Comparison of ENCODE assay signal across 23 cellular contexts in the genomic region with DNA sequence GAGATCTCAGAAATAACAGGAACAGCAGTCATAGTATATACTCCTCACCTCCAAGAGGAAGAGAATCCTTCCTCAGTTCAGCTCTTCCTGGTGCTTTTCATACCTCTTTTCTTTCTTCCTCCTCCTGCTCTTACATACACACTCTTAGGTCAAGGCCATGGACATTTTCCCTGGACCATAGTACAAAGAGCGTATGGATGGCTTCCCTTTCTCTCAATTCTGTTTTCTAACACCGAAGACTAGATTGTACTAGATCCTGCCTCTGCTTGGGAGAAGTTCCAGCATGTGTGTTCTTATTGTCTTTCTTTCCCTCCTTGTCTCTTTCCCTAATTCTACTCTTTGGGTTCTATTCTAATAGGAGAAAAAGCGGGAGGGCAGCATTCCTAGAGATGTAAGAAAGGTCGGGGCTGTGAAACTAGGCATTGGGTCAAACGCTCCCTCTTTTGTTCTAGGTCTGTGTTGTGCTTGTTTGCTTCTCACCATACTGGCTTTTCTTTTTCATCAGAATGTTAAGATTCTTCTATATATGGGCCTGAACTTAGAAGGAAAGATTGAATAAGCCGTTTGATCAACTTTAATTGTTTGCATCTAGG.
DNase-seq lines count a peak whose midpoint lies in the region; ATAC-seq, FAIRE-seq and TF ChIP-seq lines count a peak whose summit lies in the region.
"Had no signal": no experiment of that assay in that cellular context is flagged by ENCODE, and none has a peak within 500 bp of the region (broad histone marks: within the 10 kb centered on the region; RNA-seq: fewer than 3 reads in every experiment).

No MANE protein-coding gene starts in this region.

- no peaks in the 10 kb centered on the region for H3K23me2 ChIP-seq in H1 (ENCODE audit: low read depth, low read length)

- no peak overlapping the region for H3K4me3 Mint-ChIP-seq in neural progenitor cell
- H3K4me3 Mint-ChIP-seq: CD4-positive, CD25-positive, alpha-beta regulatory T cell had no signal

- H3K23ac ChIP-seq in H1 (ENCODE audit: insufficient read length): no peak overlapping the region

- no peak overlapping the region for H3K14ac ChIP-seq in H1 (ENCODE audit: insufficient read length)

- H4K5ac ChIP-seq in H1 (ENCODE audit: insufficient read length, low read depth, low read length): peak overlapping the region; percentile 15

- H3K36me3 ChIP-seq in HepG2 (replicated peaks in 1 of 2; ENCODE audit: control insufficient read depth in 1 of 2, insufficient read depth in 2 of 2, low read length in 2 of 2): no peaks in the 10 kb centered on the region; a peak in 2 of 5 replicates
- peaks cover 0 to 14% (median 2%) of the 10 kb centered on the region in 4 donors for H3K36me3 ChIP-seq in right lobe of liver
- H3K36me3 ChIP-seq in H1 (ENCODE audit: control insufficient read depth in 2 of 4, insufficient read depth in 4 of 4, low read length in 3 of 4): no peaks in the 10 kb centered on the region
- H3K36me3 ChIP-seq in neural progenitor cell: no peaks in the 10 kb centered on the region
- peaks cover 2 to 24% of the 10 kb centered on the region in 2 donors for H3K36me3 ChIP-seq in gastrocnemius medialis
- H3K36me3 ChIP-seq: MG63 had no signal

- FAIRE-seq in HepG2 (lab: Jason Lieb, UNC): no peak
- FAIRE-seq in H1 (lab: Jason Lieb, UNC): peak; percentile 42
- FAIRE-seq: GM18507 had no signal

- H2BK120ac ChIP-seq in H1 (replicated peaks; ENCODE audit: low read depth, low read length): no peak overlapping the region

- H2BK20ac ChIP-seq in H1 (ENCODE audit: low read length): no peak overlapping the region

- H3K18ac ChIP-seq in H1 (ENCODE audit: extremely low read depth, low read length): no peak overlapping the region

- H3K36me3 Mint-ChIP-seq in neural progenitor cell: no peaks in the 10 kb centered on the region

- no peak overlapping the region for H3K4me2 ChIP-seq in HepG2 (ENCODE audit: low read depth, low read length)
- H3K4me2 ChIP-seq in H1 (ENCODE audit: insufficient read depth in 1 of 2, low read depth in 2 of 2, low read length in 2 of 2): peak overlapping the region in 1 of 2 experiments; percentile 17; a peak in 2 of 4 replicates
- H3K4me2 ChIP-seq in neural progenitor cell: no peak overlapping the region

- POLR2A ChIA-PET in HepG2 (lab: Yijun Ruan, JAX): no interaction called here
- POLR2A ChIA-PET in H1 (lab: Charles Lee; ENCODE audit: partially characterized antibody): interaction anchor here (0.6 to 1.0 kb wide), 2 partner anchors 10 to 19 kb away, joined by 4 read pairs; no protein-coding TSS in a partner anchor

- no TSS peak for BruUV-seq in HepG2 (replicated peaks; lab: Mats Ljungman, UMichigan)

- no peaks in the 10 kb centered on the region for H3K9me3 Mint-ChIP-seq in neural progenitor cell
- H3K9me3 Mint-ChIP-seq: CD4-positive, CD25-positive, alpha-beta regulatory T cell had no signal

- no peak overlapping the region for H3K27ac Mint-ChIP-seq in neural progenitor cell
- H3K27ac Mint-ChIP-seq: CD4-positive, CD25-positive, alpha-beta regulatory T cell had no signal

- DNase-seq in HepG2 (ENCODE audit: low spot score): no peak
- no peak for DNase-seq in right lobe of liver
- DNase-seq in H1 (ENCODE audit: low read depth in 1 of 2, low spot score in 2 of 2): no peak
- peak; percentile 32 for DNase-seq in neural progenitor cell (ENCODE audit: low spot score)
- DNase-seq in glomerular visceral epithelial cell (ENCODE audit: extremely low spot score): no peak
- no peak for DNase-seq in gastrocnemius medialis
- DNase-seq in OCI-M2 (lab: John Stamatoyannopoulos, UW; ENCODE audit: unreplicated experiment): no peak
- DNase-seq: 8988T; ACHN; CD4-positive, CD25-positive, alpha-beta regulatory T cell; DMS153; IMR-90; KG1; MG63; NCI-H2029; NCI-H526 treated with DMSO at 0.1 percent for 48 hours; Right ventricle myocardium superior; RPMI8226 had no signal

- no peak overlapping the region for H2BK5ac ChIP-seq in H1 (ENCODE audit: low read depth, low read length)

- 95% methylated on average over 6 of the region's 6 CpGs for whole genome bisulfite sequencing in HepG2 (ENCODE audit: low lambda C conversion rate)
- 91% methylated on average over 6 of the region's 6 CpGs for whole genome bisulfite sequencing in right lobe of liver (ENCODE audit: insufficient coverage, low coverage, low lambda C conversion rate, missing lambda C conversion rate)
- 71% methylated on average over 6 of the region's 6 CpGs; no CpG with 5 or more reads in 1 of the 2 experiments for WGBS in H1 (ENCODE audit: extremely low coverage in 1 of 2, insufficient coverage in 1 of 2, insufficient read length in 1 of 2, insufficient replicate concordance in 2 of 2, low coverage in 1 of 2, low lambda C conversion rate in 2 of 2, missing lambda C conversion rate in 1 of 2), 2 experiments

- TF ChIP-seq CTCF in HepG2 (CRISPR knock-in tag; IDR thresholded peaks at IDR 0.05) (no peak), right lobe of liver (IDR thresholded peaks at IDR 0.05) (no peak), H1 (IDR thresholded peaks at IDR 0.05; ENCODE audit: control extremely low read depth in 1 of 3, insufficient read depth in 1 of 3, low read depth in 1 of 3, low read length in 3 of 3) (no peak), neural progenitor cell (IDR thresholded peaks at IDR 0.05) (no peak), gastrocnemius medialis (IDR thresholded peaks at IDR 0.05 in 4 of 5, conservative IDR thresholded peaks at IDR 0.05 in 1 of 5) (no peak)

- H3K79me2 ChIP-seq in HepG2 (ENCODE audit: insufficient read depth, low read length): no peaks in the 10 kb centered on the region
- no peaks in the 10 kb centered on the region for H3K79me2 ChIP-seq in H1 (ENCODE audit: control insufficient read depth in 1 of 2, insufficient read depth in 2 of 2, low read length in 2 of 2)
- H3K79me2 ChIP-seq in neural progenitor cell (ENCODE audit: low read depth): no peaks in the 10 kb centered on the region

- no peak overlapping the region for H4K91ac ChIP-seq in H1 (replicated peaks; ENCODE audit: insufficient read length, low read length)

- H2BK12ac ChIP-seq in H1 (ENCODE audit: low read depth, low read length): no peak overlapping the region

- H3K4ac ChIP-seq in H1 (replicated peaks; ENCODE audit: insufficient read length, low read depth, low read length): no peak overlapping the region

- no peaks in the 10 kb centered on the region for H3F3A ChIP-seq in neural progenitor cell (ENCODE audit: low read depth)

- no peaks in the 10 kb centered on the region for H3K4me1 Mint-ChIP-seq in neural progenitor cell
- H3K4me1 Mint-ChIP-seq: CD4-positive, CD25-positive, alpha-beta regulatory T cell had no signal

- CTCF ChIA-PET in HepG2 (lab: Yijun Ruan, JAX; ENCODE audit: low intra/inter-chr PET ratio, low total read pairs): no interaction called here
- CTCF ChIA-PET in H1 (lab: Charles Lee; ENCODE audit: partially characterized antibody): interaction anchor here (1.0 to 3.2 kb wide), 4 partner anchors 12 to 81 kb away, joined by 3 to 10 read pairs (median 6); no protein-coding TSS in a partner anchor

- TF ChIP-seq RAD21 in HepG2 (CRISPR knock-in tag; IDR thresholded peaks at IDR 0.05) (no peak), H1 (IDR thresholded peaks at IDR 0.05 in 1 of 2, conservative IDR thresholded peaks at IDR 0.05 in 1 of 2; ENCODE audit: low read depth in 2 of 2, low read length in 2 of 2) (no peak)

- H2BK15ac ChIP-seq in H1 (ENCODE audit: low read length): no peak overlapping the region

- H4K8ac ChIP-seq in H1 (ENCODE audit: extremely low read depth, insufficient read depth, low read length): no peak overlapping the region

- H3K9me3 ChIP-seq in HepG2 (ENCODE audit: low read length): no peaks in the 10 kb centered on the region
- H3K9me3 ChIP-seq in right lobe of liver: no peaks in the 10 kb centered on the region
- no peaks in the 10 kb centered on the region for H3K9me3 ChIP-seq in H1 (ENCODE audit: insufficient read depth in 2 of 2, low read depth in 1 of 2, low read length in 1 of 2)
- H3K9me3 ChIP-seq in neural progenitor cell (ENCODE audit: low read depth): no peaks in the 10 kb centered on the region
- no peaks in the 10 kb centered on the region for H3K9me3 ChIP-seq in gastrocnemius medialis
- H3K9me3 ChIP-seq: MG63, SJSA1 had no signal

- ATAC-seq in HepG2 (no peak), right lobe of liver (no peak), gastrocnemius medialis (no peak), HG03108 (IDR thresholded peaks at IDR 0.05; ENCODE audit: unreplicated experiment) (no peak)
- ATAC-seq: HCT116 had no signal

- TF ChIP-seq EP300 in HepG2 (IDR thresholded peaks at IDR 0.05; ENCODE audit: low read depth in 2 of 2, low read length in 2 of 2): no peak
- TF ChIP-seq EP300 in HepG2 (CRISPR knock-in tag; IDR thresholded peaks at IDR 0.05; ENCODE audit: borderline replicate concordance): no peak
- TF ChIP-seq EP300 in H1 (IDR thresholded peaks at IDR 0.05; ENCODE audit: borderline replicate concordance in 1 of 2, low read depth in 2 of 2, low read length in 2 of 2): no peak

- H3K27me3 Mint-ChIP-seq in neural progenitor cell (ENCODE audit: insufficient read depth, low read depth): no peaks in the 10 kb centered on the region
- H3K27me3 Mint-ChIP-seq: CD4-positive, CD25-positive, alpha-beta regulatory T cell had no signal

- H3K56ac ChIP-seq in H1 (replicated peaks; ENCODE audit: insufficient read length, low read depth, low read length): no peak overlapping the region

- no peaks in the 10 kb centered on the region for H3K79me1 ChIP-seq in H1 (ENCODE audit: low read depth, low read length)

- H3K27ac ChIP-seq in HepG2 (ENCODE audit: extremely low read length, insufficient read depth, low read length) (no peak overlapping the region), right lobe of liver (no peak overlapping the region), H1 (ENCODE audit: low read depth, low read length) (peak overlapping the region; percentile 60), neural progenitor cell (no peak overlapping the region), gastrocnemius medialis (no peak overlapping the region)
- H3K27ac ChIP-seq: HL-60, SJSA1 had no signal

- no peak overlapping the region for H2AFZ ChIP-seq in HepG2 (ENCODE audit: low read length)
- H2AFZ ChIP-seq in H1 (ENCODE audit: low read length): no peak overlapping the region
- no peak overlapping the region for H2AFZ ChIP-seq in neural progenitor cell (replicated peaks)

- H3K9ac ChIP-seq in HepG2 (ENCODE audit: insufficient read depth, low read depth, low read length) (no peak overlapping the region), H1 (replicated peaks in 1 of 4; ENCODE audit: extremely low read depth in 1 of 4, low read depth in 3 of 4, low read length in 3 of 4) (no peak overlapping the region), neural progenitor cell (no peak overlapping the region)

- in situ Hi-C loops in HepG2 (cut with HindIII; ENCODE audit: extremely low pct_ligation_motif_present, low pct_unique_long_range_greater_than_20kb): no loop called here
- in situ Hi-C loops in gastrocnemius medialis (cut with MboI; ENCODE audit: low sequenced_read_pairs in 4 of 4): loop anchor here in 2 of 4 donors (25.0 kb wide), 1 partner anchor 298 kb away; no protein-coding TSS in a partner anchor

- H4K20me1 ChIP-seq in HepG2 (ENCODE audit: insufficient read depth, low read length): no peaks in the 10 kb centered on the region
- no peaks in the 10 kb centered on the region for H4K20me1 ChIP-seq in H1 (replicated peaks in 1 of 2; ENCODE audit: control insufficient read depth in 1 of 2, insufficient read depth in 2 of 2, low read length in 2 of 2)
- H4K20me1 ChIP-seq in neural progenitor cell (ENCODE audit: low read depth): no peaks in the 10 kb centered on the region

- H3K27me3 ChIP-seq in HepG2 (ENCODE audit: control insufficient read depth in 1 of 2, insufficient read depth in 2 of 2, low read length in 2 of 2): no peaks in the 10 kb centered on the region
- no peaks in the 10 kb centered on the region for H3K27me3 ChIP-seq in right lobe of liver
- H3K27me3 ChIP-seq in H1 (replicated peaks in 1 of 4; ENCODE audit: control insufficient read depth in 3 of 4, extremely low read depth in 1 of 4, insufficient read depth in 3 of 4, low read length in 3 of 4): no peaks in the 10 kb centered on the region
- no peaks in the 10 kb centered on the region for H3K27me3 ChIP-seq in neural progenitor cell
- H3K27me3 ChIP-seq in gastrocnemius medialis: no peaks in the 10 kb centered on the region
- H3K27me3 ChIP-seq: MG63, SJSA1 had no signal

- TF ChIP-seq POLR2A in HepG2 (IDR thresholded peaks at IDR 0.05; ENCODE audit: insufficient read depth in 1 of 2, low read depth in 2 of 2, low read length in 2 of 2) (no peak), right lobe of liver (IDR thresholded peaks at IDR 0.05) (no peak), H1 (IDR thresholded peaks at IDR 0.05; ENCODE audit: control extremely low read depth in 1 of 2, low read depth in 2 of 2, low read length in 2 of 2) (no peak), gastrocnemius medialis (IDR thresholded peaks at IDR 0.05) (no peak)

- H3K4me3 ChIP-seq in HepG2 (replicated peaks in 1 of 3; ENCODE audit: insufficient read depth in 1 of 3, low read depth in 2 of 3, low read length in 3 of 3): no peak overlapping the region
- no peak overlapping the region for H3K4me3 ChIP-seq in right lobe of liver
- no peak overlapping the region for H3K4me3 ChIP-seq in H1 (ENCODE audit: extremely low read depth in 1 of 4, insufficient read depth in 2 of 4, low read depth in 3 of 4, low read length in 4 of 4)
- H3K4me3 ChIP-seq in neural progenitor cell: no peak overlapping the region
- H3K4me3 ChIP-seq in gastrocnemius medialis: no peak overlapping the region
- H3K4me3 ChIP-seq: MG63, SJSA1 had no signal

- intact Hi-C loops in HepG2 (cut with micrococcal nuclease; ENCODE audit: unreplicated experiment) (no loop called here), right lobe of liver (cut with DNase I) (no loop called here), gastrocnemius medialis (cut with DNase I; ENCODE audit: low total_unique reads) (no loop called here)

- H3K4me1 ChIP-seq in HepG2 (ENCODE audit: insufficient read depth, low read length) (peaks cover 6% of the 10 kb centered on the region; the same call in 1 of the 2 replicates), right lobe of liver (no peaks in the 10 kb centered on the region), H1 (replicated peaks in 1 of 4; ENCODE audit: control insufficient read depth in 3 of 4, insufficient read depth in 4 of 4, low read length in 3 of 4) (peaks cover 0 to 4% (median 2%) of the 10 kb centered on the region in 4 experiments; a peak in 3 of 7 replicates), neural progenitor cell (peaks cover 6% of the 10 kb centered on the region), gastrocnemius medialis (no peaks in the 10 kb centered on the region)
- H3K4me1 ChIP-seq: SJSA1 had no signal

- H2AK5ac ChIP-seq in H1 (ENCODE audit: low read depth, low read length): no peak overlapping the region

Comparison
In these comparisons a context has a peak if more than half of its experiments do, and no peak if none do; other contexts are left out.
1. Of the 41 proteins assayed by ChIP-seq in both HepG2 and H1: peak only in HepG2: none; only in H1: ASH2L and SP1; in both: none; in neither: 39.